ENCODE assay signal across 8 cellular contexts in genomic region chr1:31705080-31705866, GRCh38. TPM values are rescaled to one million over a fixed set of nuclear protein-coding genes. Genes with fewer than 3 reads are reported as not detected.
DNase-seq lines count a peak whose midpoint lies in the region; ATAC-seq lines count a peak whose summit lies in the region.

No MANE protein-coding gene starts in this region.

- peak overlapping the region; percentile 64 for H3K27ac Mint-ChIP-seq in activated T-helper 1 cell treated with anti-CD3 and anti-CD28 coated beads, Interleukin-12 subunit alpha, Interleukin-12 subunit beta, Interleukin-2, Interleukin-4 antibody, amounts not matched to agents 30 ng/mL and 10 ng/mL and 1 ng/mL, durations not matched to agents 14 hours and 24 hours and 36 hours

- H3K4me1 ChIP-seq in aorta (ENCODE audit: control insufficient read depth in 1 of 2, insufficient read depth in 2 of 2, low read length in 2 of 2) = no peaks in the 10 kb centered on the region

- peak; percentile 31 for ATAC-seq in aorta (ENCODE audit: low FRiP score)

- peaks cover 54% of the 10 kb centered on the region for H3K4me1 Mint-ChIP-seq in activated T-helper 1 cell treated with anti-CD3 and anti-CD28 coated beads, Interleukin-12 subunit alpha, Interleukin-12 subunit beta, Interleukin-2, Interleukin-4 antibody, amounts not matched to agents 30 ng/mL and 10 ng/mL and 1 ng/mL, durations not matched to agents 14 hours and 24 hours and 36 hours (ENCODE audit: low read depth)

- intact Hi-C loops in activated T-helper 1 cell treated with anti-CD3 and anti-CD28 coated beads, Interleukin-12 subunit alpha, Interleukin-12 subunit beta, Interleukin-2, Interleukin-4 antibody, amounts not matched to agents 30 ng/mL and 10 ng/mL and 1 ng/mL, durations not matched to agents 14 hours and 24 hours and 36 hours (cut with micrococcal nuclease) = loop anchor here (2.0 to 10.0 kb wide), 4 partner anchors 40 to 140 kb away; partner anchors contain the start of gene ADGRB2
- intact Hi-C loops in aorta (cut with DNase I) = loop anchor here in 1 of 2 donors (2.0 kb wide), 1 partner anchor 34 kb away; no protein-coding TSS in a partner anchor

- peaks cover 37% of the 10 kb centered on the region for H3K27me3 Mint-ChIP-seq in activated T-helper 1 cell treated with anti-CD3 and anti-CD28 coated beads, Interleukin-12 subunit alpha, Interleukin-12 subunit beta, Interleukin-2, Interleukin-4 antibody, amounts not matched to agents 30 ng/mL and 10 ng/mL and 1 ng/mL, durations not matched to agents 14 hours and 24 hours and 36 hours (ENCODE audit: insufficient read depth)

- H3K36me3 Mint-ChIP-seq in activated T-helper 1 cell treated with anti-CD3 and anti-CD28 coated beads, Interleukin-12 subunit alpha, Interleukin-12 subunit beta, Interleukin-2, Interleukin-4 antibody, amounts not matched to agents 30 ng/mL and 10 ng/mL and 1 ng/mL, durations not matched to agents 14 hours and 24 hours and 36 hours (ENCODE audit: low read depth) = no peaks in the 10 kb centered on the region

- no peaks in the 10 kb centered on the region for H3K9me3 ChIP-seq in aorta (ENCODE audit: control insufficient read depth, low read length)

- no peaks in the 10 kb centered on the region for H3K27me3 ChIP-seq in aorta (ENCODE audit: control insufficient read depth in 1 of 2, insufficient read depth in 2 of 2, low read length in 1 of 2)

- WGBS in aorta, 2 donors = 39% methylated on average over 23 of the region's 23 CpGs

- H3K27ac ChIP-seq in aorta (ENCODE audit: low read depth in 1 of 2, low read length in 2 of 2) = peak overlapping the region in 1 of 2 donors; percentile 60

- no peaks in the 10 kb centered on the region for H3K9me3 Mint-ChIP-seq in activated T-helper 1 cell treated with anti-CD3 and anti-CD28 coated beads, Interleukin-12 subunit alpha, Interleukin-12 subunit beta, Interleukin-2, Interleukin-4 antibody, amounts not matched to agents 30 ng/mL and 10 ng/mL and 1 ng/mL, durations not matched to agents 14 hours and 24 hours and 36 hours

- no peak overlapping the region for H3K4me3 ChIP-seq in aorta (ENCODE audit: low read length in 2 of 2)

- no peaks in the 10 kb centered on the region for H3K36me3 ChIP-seq in aorta (ENCODE audit: control insufficient read depth in 1 of 2, insufficient read depth in 2 of 2, low read length in 1 of 2)

- H3K4me3 Mint-ChIP-seq in activated T-helper 1 cell treated with anti-CD3 and anti-CD28 coated beads, Interleukin-12 subunit alpha, Interleukin-12 subunit beta, Interleukin-2, Interleukin-4 antibody, amounts not matched to agents 30 ng/mL and 10 ng/mL and 1 ng/mL, durations not matched to agents 14 hours and 24 hours and 36 hours = peak overlapping the region; percentile 66

- peak; percentile 93 for DNase-seq in Daoy (ENCODE audit: low read depth)
- DNase-seq in NCI-H774 (lab: John Stamatoyannopoulos, UW) = peak; percentile 67
- DNase-seq in activated T-helper 1 cell treated with anti-CD3 and anti-CD28 coated beads, Interleukin-12 subunit alpha, Interleukin-12 subunit beta, Interleukin-2, Interleukin-4 antibody, amounts not matched to agents 30 ng/mL and 10 ng/mL and 1 ng/mL, durations not matched to agents 14 hours and 24 hours and 36 hours (ENCODE audit: low spot score) = peak; percentile 76
- peak; percentile 60 for DNase-seq in globus pallidus (ENCODE audit: low spot score)
- peak; percentile 62 for DNase-seq in putamen (ENCODE audit: low spot score)
- peak; percentile 79 to 89 for DNase-seq in aorta
- DNase-seq in DMS79 treated with DMSO at 0.1 percent for 48 hours (lab: John Stamatoyannopoulos, UW) = no peak
- DNase-seq in retina = no peak

RNA-seq across cellular contexts. Expression of gene COL16A1, which starts 1.5 kb away (rescaled TPM):
- total RNA-seq in Daoy (2014; rRNA removed; shearing (Covaris generic)) = 28.7 and 38.2 TPM in 2 replicates
- total RNA-seq in activated T-helper 1 cell treated with anti-CD3 and anti-CD28 coated beads, Interleukin-12 subunit alpha, Interleukin-12 subunit beta, Interleukin-2, Interleukin-4 antibody, amounts not matched to agents 30 ng/mL and 10 ng/mL and 1 ng/mL, durations not matched to agents 14 hours and 24 hours and 36 hours = not detected in 2 replicates
- total RNA-seq in aorta = 100 to 1,000 TPM in 1 of 2 donors, 10 to 100 TPM in 1; 71.4 to 188 TPM
- 100 to 1,000 TPM in 1 of 2 donors, 10 to 100 TPM in 1; 39.8 to 358 TPM for polyA plus RNA-seq in aorta

RNA-seq across cellular contexts. Expression of gene ADGRB2, which starts 58.9 kb away (rescaled TPM):
- 4.7 and 9.4 TPM in 2 replicates for total RNA-seq in Daoy (2014; rRNA removed; shearing (Covaris generic))
- 0.13 and 0.29 TPM in 2 replicates for total RNA-seq in activated T-helper 1 cell treated with anti-CD3 and anti-CD28 coated beads, Interleukin-12 subunit alpha, Interleukin-12 subunit beta, Interleukin-2, Interleukin-4 antibody, amounts not matched to agents 30 ng/mL and 10 ng/mL and 1 ng/mL, durations not matched to agents 14 hours and 24 hours and 36 hours
- total RNA-seq in aorta = 1 to 10 TPM; 1.8 to 4.6 TPM
- 1 to 10 TPM; 1.8 to 2.4 TPM for polyA plus RNA-seq in aorta

Comparison
In these comparisons a context has a peak if more than half of its experiments do, and no peak if none do; other contexts are left out.
1. DNase-seq: peak in Daoy (single experiment), NCI-H774 (single experiment), activated T-helper 1 cell treated with anti-CD3 and anti-CD28 coated beads, Interleukin-12 subunit alpha, Interleukin-12 subunit beta, Interleukin-2, Interleukin-4 antibody, amounts not matched to agents 30 ng/mL and 10 ng/mL and 1 ng/mL, durations not matched to agents 14 hours and 24 hours and 36 hours (single experiment), globus pallidus (single experiment), putamen (single experiment) and aorta (2 of 2); none in DMS79 treated with DMSO at 0.1 percent for 48 hours (single experiment) and retina (single experiment).
2. RNA of gene COL16A1, which starts 1.5 kb away (total RNA-seq): 71.4 to 188 TPM in aorta and 28.7 to 38.2 TPM in Daoy; not detected in activated T-helper 1 cell treated with anti-CD3 and anti-CD28 coated beads, Interleukin-12 subunit alpha, Interleukin-12 subunit beta, Interleukin-2, Interleukin-4 antibody, amounts not matched to agents 30 ng/mL and 10 ng/mL and 1 ng/mL, durations not matched to agents 14 hours and 24 hours and 36 hours; every median in the first group is over 10 times any median in the second.